In the genomic region with DNA sequence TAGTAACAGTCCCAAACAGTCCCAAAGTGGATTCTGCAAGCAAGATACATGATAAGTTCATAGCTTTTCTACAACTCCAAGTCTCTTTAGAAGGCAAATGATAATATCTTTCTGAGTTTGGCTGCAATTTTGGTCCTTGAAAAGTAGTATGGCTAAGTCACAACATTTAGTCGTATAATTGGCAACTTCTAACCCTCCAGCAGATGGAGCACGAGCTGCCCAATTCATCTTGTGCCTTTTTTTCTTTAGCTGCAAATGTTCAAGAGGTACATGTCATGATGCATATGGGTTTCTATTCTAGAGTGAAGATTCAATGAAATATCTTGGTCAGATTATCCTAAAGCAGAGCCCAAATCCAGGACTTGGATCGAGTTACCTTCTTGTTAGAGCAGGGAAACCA, we compare ENCODE assay signal across 22 cellular contexts.
A peak's percentile ranks its signal among the peaks of the same experiment; 100 is the strongest.
DNase-seq lines count a peak whose midpoint lies in the region; ATAC-seq, FAIRE-seq and TF ChIP-seq lines count a peak whose summit lies in the region.
"Had no signal": no experiment of that assay in that cellular context is flagged by ENCODE, and none has a peak within 500 bp of the region (broad histone marks: within the 10 kb centered on the region; RNA-seq: fewer than 3 reads in every experiment).

No MANE protein-coding gene starts in this region.

- no peaks in the 10 kb centered on the region for H3F3A ChIP-seq in PC-3 (ENCODE audit: low read length, unreplicated experiment)

- in situ Hi-C loops in ACHN (cut with HindIII; ENCODE audit: low pct_ligation_motif_present, low pct_unique_long_range_greater_than_20kb, low sequenced_read_pairs): no loop called here

- H3K23ac ChIP-seq in H1 (ENCODE audit: insufficient read length): no peak overlapping the region

- H3K36me3 ChIP-seq in PC-3 (ENCODE audit: low read depth, low read length) (no peaks in the 10 kb centered on the region), H1 (ENCODE audit: control insufficient read depth in 2 of 4, insufficient read depth in 4 of 4, low read length in 3 of 4) (peaks cover 0 to 3% (median 0%) of the 10 kb centered on the region in 4 experiments; a peak in 1 of 8 replicates), suprapubic skin (no peaks in the 10 kb centered on the region)
- H3K36me3 ChIP-seq: cardiac muscle cell, neutrophil, sigmoid colon, thyroid gland had no signal

- H2BK120ac ChIP-seq in H1 (replicated peaks; ENCODE audit: low read depth, low read length): no peak overlapping the region

- FAIRE-seq in H1 (lab: Jason Lieb, UNC): no peak
- FAIRE-seq: GM18507, islet of Langerhans had no signal

- no peak overlapping the region for H3K4me3 ChIP-seq in PC-3 (ENCODE audit: low read length)
- H3K4me3 ChIP-seq in H1 (ENCODE audit: extremely low read depth in 1 of 4, insufficient read depth in 2 of 4, low read depth in 3 of 4, low read length in 4 of 4): no peak overlapping the region
- H3K4me3 ChIP-seq in suprapubic skin: no peak overlapping the region
- H3K4me3 ChIP-seq: cardiac muscle cell, sigmoid colon, thyroid gland had no signal

- BruUV-seq in PC-3 (replicated peaks; lab: Mats Ljungman, UMichigan): no TSS peak

- H3K4me2 ChIP-seq in PC-3 (ENCODE audit: low read length) (no peak overlapping the region), H1 (ENCODE audit: insufficient read depth in 1 of 2, low read depth in 2 of 2, low read length in 2 of 2) (no peak overlapping the region)

- H4K8ac ChIP-seq in H1 (ENCODE audit: extremely low read depth, insufficient read depth, low read length): no peak overlapping the region

- no peak for TF ChIP-seq RAD21 in H1 (IDR thresholded peaks at IDR 0.05 in 1 of 2, conservative IDR thresholded peaks at IDR 0.05 in 1 of 2; ENCODE audit: low read depth in 2 of 2, low read length in 2 of 2)

- H3K9me2 ChIP-seq in PC-3 (replicated peaks; ENCODE audit: low read length): no peaks in the 10 kb centered on the region

- H2BK15ac ChIP-seq in H1 (ENCODE audit: low read length): no peak overlapping the region

- no peak overlapping the region for H3K4ac ChIP-seq in H1 (replicated peaks; ENCODE audit: insufficient read length, low read depth, low read length)

- no peak overlapping the region for H3K18ac ChIP-seq in H1 (ENCODE audit: extremely low read depth, low read length)

- POLR2A ChIA-PET in PC-3 (lab: Charles Lee; ENCODE audit: unreplicated experiment) (no interaction called here), H1 (lab: Charles Lee; ENCODE audit: partially characterized antibody) (no interaction called here)

- TF ChIP-seq CTCF in PC-3 (conservative IDR thresholded peaks at IDR 0.05; ENCODE audit: low read depth, low read length): no peak; the same call in 1 of the 2 replicates
- TF ChIP-seq CTCF in H1 (IDR thresholded peaks at IDR 0.05; ENCODE audit: control extremely low read depth in 1 of 3, insufficient read depth in 1 of 3, low read depth in 1 of 3, low read length in 3 of 3): no peak
- no peak for TF ChIP-seq CTCF in suprapubic skin (IDR thresholded peaks at IDR 0.05)

- ATAC-seq in HG03354 (IDR thresholded peaks at IDR 0.05; ENCODE audit: poor library complexity, severe bottlenecking, unreplicated experiment): peak; percentile 49
- ATAC-seq in PC-3: no peak

- no peaks in the 10 kb centered on the region for H3K79me1 ChIP-seq in H1 (ENCODE audit: low read depth, low read length)

- no peak overlapping the region for H3K56ac ChIP-seq in H1 (replicated peaks; ENCODE audit: insufficient read length, low read depth, low read length)

- TF ChIP-seq EP300 in H1 (IDR thresholded peaks at IDR 0.05; ENCODE audit: borderline replicate concordance in 1 of 2, low read depth in 2 of 2, low read length in 2 of 2) (no peak), suprapubic skin (IDR thresholded peaks at IDR 0.05) (no peak)

- H3K27ac ChIP-seq in PC-3 (ENCODE audit: low read length) (no peak overlapping the region), H1 (ENCODE audit: low read depth, low read length) (no peak overlapping the region), suprapubic skin (no peak overlapping the region)
- H3K27ac ChIP-seq: cardiac muscle cell, neutrophil, sigmoid colon, thyroid gland had no signal

- H2AFZ ChIP-seq in PC-3 (ENCODE audit: low read length): no peak overlapping the region
- 0 out of 2 replicates have a peak overlapping the region, but pooled peaks have one; percentile 23 for H2AFZ ChIP-seq in H1 (ENCODE audit: low read length)

- no peak for TF ChIP-seq POLR2A in H1 (IDR thresholded peaks at IDR 0.05; ENCODE audit: control extremely low read depth in 1 of 2, low read depth in 2 of 2, low read length in 2 of 2)
- no peak for TF ChIP-seq POLR2A in suprapubic skin (IDR thresholded peaks at IDR 0.05)

- H3K79me2 ChIP-seq in PC-3 (ENCODE audit: low read length) (no peaks in the 10 kb centered on the region), H1 (ENCODE audit: control insufficient read depth in 1 of 2, insufficient read depth in 2 of 2, low read length in 2 of 2) (no peaks in the 10 kb centered on the region)

- H3K4me1 ChIP-seq in PC-3 (ENCODE audit: insufficient read depth, low read length) (no peaks in the 10 kb centered on the region), H1 (replicated peaks in 1 of 4; ENCODE audit: control insufficient read depth in 3 of 4, insufficient read depth in 4 of 4, low read length in 3 of 4) (no peaks in the 10 kb centered on the region), suprapubic skin (no peaks in the 10 kb centered on the region)
- H3K4me1 ChIP-seq: sigmoid colon, thyroid gland had no signal

- no peak overlapping the region for H2BK5ac ChIP-seq in H1 (ENCODE audit: low read depth, low read length)

- no peak overlapping the region for H4K5ac ChIP-seq in H1 (ENCODE audit: insufficient read length, low read depth, low read length)

- no peak overlapping the region for H2BK12ac ChIP-seq in H1 (ENCODE audit: low read depth, low read length)

- no peaks in the 10 kb centered on the region for H3K27me3 ChIP-seq in PC-3 (ENCODE audit: low read length)
- no peaks in the 10 kb centered on the region for H3K27me3 ChIP-seq in H1 (replicated peaks in 1 of 4; ENCODE audit: control insufficient read depth in 3 of 4, extremely low read depth in 1 of 4, insufficient read depth in 3 of 4, low read length in 3 of 4)
- H3K27me3 ChIP-seq in suprapubic skin: no peaks in the 10 kb centered on the region
- H3K27me3 ChIP-seq: cardiac muscle cell, neutrophil, sigmoid colon, thyroid gland had no signal

- H3K9ac ChIP-seq in PC-3 (ENCODE audit: low read length): no peak overlapping the region
- H3K9ac ChIP-seq in H1 (replicated peaks in 1 of 4; ENCODE audit: extremely low read depth in 1 of 4, low read depth in 3 of 4, low read length in 3 of 4): no peak overlapping the region

- no peak overlapping the region for H3K14ac ChIP-seq in H1 (ENCODE audit: insufficient read length)

- H3K23me2 ChIP-seq in H1 (ENCODE audit: low read depth, low read length): no peaks in the 10 kb centered on the region

- CTCF ChIA-PET in PC-3 (lab: Charles Lee) (no interaction called here), H1 (lab: Charles Lee; ENCODE audit: partially characterized antibody) (interaction anchor here (1.2 kb wide), 1 partner anchor 17 kb away, joined by 3 read pairs; no protein-coding TSS in a partner anchor)

- H3K9me3 ChIP-seq in PC-3 (ENCODE audit: low read length) (no peaks in the 10 kb centered on the region), H1 (ENCODE audit: insufficient read depth in 2 of 2, low read depth in 1 of 2, low read length in 1 of 2) (peaks cover 19 to 25% of the 10 kb centered on the region in 2 experiments), suprapubic skin (peaks cover 8% of the 10 kb centered on the region)
- H3K9me3 ChIP-seq: neutrophil, thyroid gland had no signal

- WGBS in H1 (ENCODE audit: extremely low coverage in 1 of 2, insufficient coverage in 1 of 2, insufficient read length in 1 of 2, insufficient replicate concordance in 2 of 2, low coverage in 1 of 2, low lambda C conversion rate in 2 of 2, missing lambda C conversion rate in 1 of 2), 2 experiments: 88% methylated on average over 3 of the region's 3 CpGs; no CpG with 5 or more reads in 1 of the 2 experiments
- WGBS in suprapubic skin: 57% methylated on average over 3 of the region's 3 CpGs

- intact Hi-C loops in PC-3 (cut with micrococcal nuclease): no loop called here

- no peak overlapping the region for H2BK20ac ChIP-seq in H1 (ENCODE audit: low read length)

- no peaks in the 10 kb centered on the region for H4K20me1 ChIP-seq in PC-3 (ENCODE audit: low read length)
- H4K20me1 ChIP-seq in H1 (replicated peaks in 1 of 2; ENCODE audit: control insufficient read depth in 1 of 2, insufficient read depth in 2 of 2, low read length in 2 of 2): no peaks in the 10 kb centered on the region

- DNase-seq in ACHN: peak; percentile 25
- DNase-seq in PC-3: peak; percentile 3
- no peak for DNase-seq in H1 (ENCODE audit: low read depth in 1 of 2, low spot score in 2 of 2)
- no peak for DNase-seq in NCI-H1694 (lab: John Stamatoyannopoulos, UW)
- no peak for DNase-seq in activated effector memory CD4-positive, alpha-beta T cell treated with Interleukin-2 at 50 U/mL for 16 hours
- DNase-seq in activated CD4-positive, CD25-positive, alpha-beta regulatory T cell treated with anti-CD3 and anti-CD28 coated beads, Interleukin-2, amount 50 U/mL, for 72 hours: no peak
- DNase-seq in suprapubic skin (ENCODE audit: low spot score in 2 of 2): no peak
- DNase-seq: activated B cell treated with CpG ODN at 0.5 μM for 24 hours; activated CD8-positive, alpha-beta memory T cell treated with anti-CD3 and anti-CD28 coated beads, Interleukin-2, amount 50 U/mL, for 48 hours; activated naive CD4-positive, alpha-beta T cell treated with anti-CD3 and anti-CD28 coated beads, Interleukin-2, amount 50 U/mL, for 16 hours; Calu3; glutamatergic neuron; NCI-H1417 treated with DMSO at 0.1 percent for 48 hours; NCI-H446; sigmoid colon; stimulated activated CD4-positive, alpha-beta T cell treated with anti-CD3 and anti-CD28 coated beads, Interleukin-4, amount 100 ng/mL, for 24 hours; thyroid gland had no signal

- H2AK5ac ChIP-seq in H1 (ENCODE audit: low read depth, low read length): no peak overlapping the region

- no peak overlapping the region for H4K91ac ChIP-seq in H1 (replicated peaks; ENCODE audit: insufficient read length, low read length)

TF ChIP-seq in H1, 55 proteins besides CTCF, POLR2A, EP300 and RAD21 (continues in another document):
- TF ChIP-seq, protein P1, sequence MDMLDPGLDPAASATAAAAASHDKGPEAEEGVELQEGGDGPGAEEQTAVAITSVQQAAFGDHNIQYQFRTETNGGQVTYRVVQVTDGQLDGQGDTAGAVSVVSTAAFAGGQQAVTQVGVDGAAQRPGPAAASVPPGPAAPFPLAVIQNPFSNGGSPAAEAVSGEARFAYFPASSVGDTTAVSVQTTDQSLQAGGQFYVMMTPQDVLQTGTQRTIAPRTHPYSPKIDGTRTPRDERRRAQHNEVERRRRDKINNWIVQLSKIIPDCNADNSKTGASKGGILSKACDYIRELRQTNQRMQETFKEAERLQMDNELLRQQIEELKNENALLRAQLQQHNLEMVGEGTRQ (IDR thresholded peaks at IDR 0.05; ENCODE audit: low read length): no peak
- TF ChIP-seq SP2 (IDR thresholded peaks at IDR 0.05; ENCODE audit: low read length): no peak
- TF ChIP-seq BACH1 (IDR thresholded peaks at IDR 0.05; ENCODE audit: low read length): no peak
- TF ChIP-seq TBP (IDR thresholded peaks at IDR 0.05; ENCODE audit: low read depth, low read length): no peak
- TF ChIP-seq CBX5 (IDR thresholded peaks at IDR 0.05; ENCODE audit: low read depth, low read length): no peak

Comparison
In these comparisons a context has a peak if more than half of its experiments do, and no peak if none do; other contexts are left out.
1. DNase-seq: peak in ACHN (single experiment) and PC-3 (single experiment); none in H1 (0 of 2), NCI-H1694 (single experiment), activated effector memory CD4-positive, alpha-beta T cell treated with Interleukin-2 at 50 U/mL for 16 hours (single experiment), activated CD4-positive, CD25-positive, alpha-beta regulatory T cell treated with anti-CD3 and anti-CD28 coated beads, Interleukin-2, amount 50 U/mL, for 72 hours (single experiment) and suprapubic skin (0 of 2).